Comparison of ENCODE assay signal across 13 cellular contexts in the genomic region with DNA sequence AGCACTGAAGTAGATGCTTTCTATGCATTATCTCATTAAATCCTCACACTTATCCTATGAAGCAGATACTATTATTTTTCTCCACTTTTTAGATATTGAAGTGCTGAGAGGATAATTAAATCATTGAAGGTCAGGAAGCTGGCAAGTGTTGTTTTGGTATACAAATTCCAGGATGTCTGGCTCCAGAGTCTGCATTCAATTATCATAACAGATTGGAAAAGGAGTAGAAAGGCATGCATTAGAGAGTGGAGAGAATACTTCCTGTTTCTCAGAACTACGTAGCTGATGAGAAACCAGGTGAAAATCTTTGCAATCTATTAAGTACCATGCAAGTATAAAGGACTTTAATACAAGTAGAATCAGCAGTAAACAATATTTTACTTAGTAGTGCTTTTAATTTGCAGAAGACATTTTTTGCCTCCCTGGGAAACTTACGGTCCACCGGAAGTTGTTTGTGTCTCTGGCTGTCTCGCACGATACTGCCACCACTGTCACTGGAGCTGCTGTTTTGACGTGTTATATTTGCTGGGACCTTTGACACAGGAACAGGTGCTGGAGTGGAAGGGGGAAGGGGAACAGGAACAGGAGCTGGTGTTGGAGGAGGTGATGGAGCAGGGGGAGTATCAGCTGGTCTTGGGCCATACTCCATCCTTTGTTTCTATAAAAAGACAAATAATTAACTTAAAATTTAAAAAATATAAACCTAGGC.
DNase-seq lines count a peak whose midpoint lies in the region; ATAC-seq and TF ChIP-seq lines count a peak whose summit lies in the region.
"Had no signal": no experiment of that assay in that cellular context is flagged by ENCODE, and none has a peak within 500 bp of the region (broad histone marks: within the 10 kb centered on the region; RNA-seq: fewer than 3 reads in every experiment).

No MANE protein-coding gene starts in this region.

- peaks cover 29% of the 10 kb centered on the region for H3K4me1 ChIP-seq in A673 (ENCODE audit: insufficient read depth, low read length, poor library complexity, severe bottlenecking)
- no peaks in the 10 kb centered on the region for H3K4me1 ChIP-seq in parathyroid adenoma

- H3K4me2 ChIP-seq in parathyroid adenoma (ENCODE audit: low read length) = no peak overlapping the region

- H2AFZ ChIP-seq in parathyroid adenoma = no peak overlapping the region

- intact Hi-C loops in A673 (cut with micrococcal nuclease; ENCODE audit: unreplicated experiment) = no loop called here

- CTCF ChIA-PET in A673 (lab: Charles Lee) = no interaction called here

- H3K79me2 ChIP-seq in parathyroid adenoma = no peaks in the 10 kb centered on the region

- ATAC-seq in GM21737 (IDR thresholded peaks at IDR 0.05; ENCODE audit: unreplicated experiment) = no peak
- ATAC-seq in HG02852 (IDR thresholded peaks at IDR 0.05; ENCODE audit: unreplicated experiment) = no peak
- ATAC-seq: activated T-helper 17 cell treated with anti-CD3 and anti-CD28 coated beads, Interleukin-2, amount 50 U/mL, for 72 hours had no signal

- H3K9me3 ChIP-seq in A673 (ENCODE audit: low read depth, low read length, poor library complexity, severe bottlenecking) (no peaks in the 10 kb centered on the region), parathyroid adenoma (ENCODE audit: control insufficient read depth, low read length) (no peaks in the 10 kb centered on the region)

- H3K27ac ChIP-seq in A673 (ENCODE audit: low read depth, low read length, poor library complexity, severe bottlenecking) (no peak overlapping the region), coronary artery (peak overlapping the region; percentile 79 to 87), parathyroid adenoma (peak overlapping the region; percentile 64)

- no peaks in the 10 kb centered on the region for H3K27me3 ChIP-seq in A673 (replicated peaks; ENCODE audit: insufficient read depth, low read depth, low read length, poor library complexity)
- no peaks in the 10 kb centered on the region for H3K27me3 ChIP-seq in parathyroid adenoma (ENCODE audit: control insufficient read depth, insufficient read depth, low read length)

- POLR2A ChIA-PET in A673 (lab: Charles Lee; ENCODE audit: low non-redundant PET) = no interaction called here

- TF ChIP-seq CTCF in A673 (conservative IDR thresholded peaks at IDR 0.05; ENCODE audit: low read depth, low read length) (no peak), coronary artery (IDR thresholded peaks at IDR 0.05) (no peak), parathyroid adenoma (IDR thresholded peaks at IDR 0.05) (no peak)

- H3K4me3 ChIP-seq in A673 (ENCODE audit: low read depth, low read length, poor library complexity, severe bottlenecking) (no peak overlapping the region), coronary artery (no peak overlapping the region), parathyroid adenoma (ENCODE audit: low read depth, low read length) (no peak overlapping the region)

- H3K9ac ChIP-seq in parathyroid adenoma = no peak overlapping the region

- H3K36me3 ChIP-seq in A673 (ENCODE audit: insufficient read depth, low read length, poor library complexity, severe bottlenecking) (no peaks in the 10 kb centered on the region), parathyroid adenoma (ENCODE audit: control insufficient read depth, insufficient read depth, low read length) (no peaks in the 10 kb centered on the region)

- peak; percentile 39 for DNase-seq in A673 (ENCODE audit: low spot score)
- DNase-seq in LoVo (ENCODE audit: low spot score) = peak; percentile 63
- no peak for DNase-seq in coronary artery (ENCODE audit: low spot score)
- DNase-seq in MV-4-11 (lab: John Stamatoyannopoulos, UW) = no peak
- DNase-seq in iPS-NIHi11 (ENCODE audit: low spot score) = no peak
- DNase-seq: activated CD4-positive, alpha-beta T cell treated with anti-CD3 and anti-CD28 coated beads, Interleukin-2, amount 50 U/mL, for 1 hour; DND-41; OCI-M1; T-helper 2 cell had no signal

- BruUV-seq in A673 (replicated peaks; lab: Mats Ljungman, UMichigan) = no TSS peak

Comparison
In these comparisons a context has a peak if more than half of its experiments do, and no peak if none do; other contexts are left out.
1. DNase-seq: peak in A673 (single experiment) and LoVo (single experiment); none in coronary artery (single experiment), MV-4-11 (single experiment) and iPS-NIHi11 (single experiment).